18 cellular contexts compared by ENCODE assay signal in genomic region chr1:225519166-225519863, GRCh38.
A peak's percentile ranks its signal among the peaks of the same experiment; 100 is the strongest.
DNase-seq lines count a peak whose midpoint lies in the region; ATAC-seq and TF ChIP-seq lines count a peak whose summit lies in the region.
"Had no signal": no experiment of that assay in that cellular context is flagged by ENCODE, and none has a peak within 500 bp of the region (broad histone marks: within the 10 kb centered on the region; RNA-seq: fewer than 3 reads in every experiment).

No MANE protein-coding gene starts in this region.

- TF ChIP-seq POLR2A in adrenal gland (IDR thresholded peaks at IDR 0.05): no peak

- intact Hi-C loops in dorsolateral prefrontal cortex (cut with DNase I): no loop called here
- intact Hi-C loops in lower lobe of right lung (cut with DNase I): no loop called here
- intact Hi-C loops in adrenal gland (cut with DNase I): no loop called here

- H3K36me3 ChIP-seq in iPS DF 6.9 (ENCODE audit: control insufficient read depth, insufficient read depth, low read length) (no peaks in the 10 kb centered on the region), skeletal muscle tissue (ENCODE audit: control insufficient read depth in 3 of 3, insufficient read depth in 3 of 3, low read length in 3 of 3) (peaks cover 8 to 9% (median 9%) of the 10 kb centered on the region in 3 donors), lower lobe of right lung (peaks cover 12% of the 10 kb centered on the region), adrenal gland (replicated peaks in 1 of 2) (no peaks in the 10 kb centered on the region)

- peak overlapping the region; percentile 20; the same call in 1 of the 2 replicates for H3K4me3 ChIP-seq in HFF-Myc (replicated peaks; ENCODE audit: low read depth, low read length)
- peak overlapping the region in 46 of 59 donors; percentile 1 to 64 (median 32) for H3K4me3 ChIP-seq in dorsolateral prefrontal cortex
- H3K4me3 ChIP-seq in iPS DF 6.9 (ENCODE audit: low read length): no peak overlapping the region
- no peak overlapping the region for H3K4me3 ChIP-seq in skeletal muscle tissue (ENCODE audit: low read length in 3 of 3)
- H3K4me3 ChIP-seq in lower lobe of right lung: no peak overlapping the region
- H3K4me3 ChIP-seq in adrenal gland: no peak overlapping the region
- H3K4me3 ChIP-seq: pancreas, thoracic aorta had no signal

- DNase-seq in HFF-Myc (ENCODE audit: extremely low read depth, low read depth) (no peak), dorsolateral prefrontal cortex (peak in 1 of 10 donors; percentile 27), iPS DF 6.9 (ENCODE audit: low read depth, low spot score) (peak; percentile 33), T-helper 17 cell (no peak), lower lobe of right lung (no peak), adrenal gland (no peak)
- DNase-seq: activated CD4-positive, alpha-beta T cell treated with anti-CD3 and anti-CD28 coated beads, Interleukin-2, amount 10 ng/mL, durations not matched to agents 24 days and 14 days; activated naive CD8-positive, alpha-beta T cell treated with anti-CD3 and anti-CD28 coated beads, Interleukin-2, amount 10 ng/mL, durations not matched to agents 7 days and 5 days; activated T-cell treated with anti-CD3 and anti-CD28 coated beads, Interleukin-2, amount 50 U/mL, for 4 hours; cerebellar nuclear complex; NCI-H2107; pancreas; T-helper 2 cell had no signal

- no peak overlapping the region for H3K27ac Mint-ChIP-seq in T-helper 17 cell
- H3K27ac Mint-ChIP-seq: activated CD4-positive, alpha-beta T cell treated with anti-CD3 and anti-CD28 coated beads, Interleukin-2, amount 10 ng/mL, durations not matched to agents 24 days and 14 days; activated naive CD8-positive, alpha-beta T cell treated with anti-CD3 and anti-CD28 coated beads, Interleukin-2, amount 10 ng/mL, durations not matched to agents 7 days and 5 days; CD14-positive monocyte; memory B cell had no signal

- no peak for ATAC-seq in T-helper 17 cell
- no peak for ATAC-seq in lower lobe of right lung
- ATAC-seq: activated T-cell treated with anti-CD3 and anti-CD28 coated beads, Interleukin-2, amount 50 U/mL, for 4 hours; pancreas had no signal

- no peak overlapping the region for H3K4me3 Mint-ChIP-seq in T-helper 17 cell
- H3K4me3 Mint-ChIP-seq: activated CD4-positive, alpha-beta T cell treated with anti-CD3 and anti-CD28 coated beads, Interleukin-2, amount 10 ng/mL, durations not matched to agents 24 days and 14 days; activated naive CD8-positive, alpha-beta T cell treated with anti-CD3 and anti-CD28 coated beads, Interleukin-2, amount 10 ng/mL, durations not matched to agents 7 days and 5 days; activated T-cell treated with anti-CD3 and anti-CD28 coated beads, Interleukin-2, amount 50 U/mL, for 4 hours; CD14-positive monocyte; memory B cell had no signal

- H3K27me3 ChIP-seq in dorsolateral prefrontal cortex (no peaks in the 10 kb centered on the region), iPS DF 6.9 (ENCODE audit: control insufficient read depth, insufficient read depth, low read length) (no peaks in the 10 kb centered on the region), skeletal muscle tissue (ENCODE audit: control insufficient read depth in 3 of 3, insufficient read depth in 3 of 3, low read length in 3 of 3) (no peaks in the 10 kb centered on the region), lower lobe of right lung (ENCODE audit: low read depth) (no peaks in the 10 kb centered on the region), adrenal gland (no peaks in the 10 kb centered on the region)
- H3K27me3 ChIP-seq: pancreas had no signal

- H3K27me3 Mint-ChIP-seq in T-helper 17 cell: peaks cover 26% of the 10 kb centered on the region

- peak overlapping the region in 54 of 59 donors; percentile 0 to 98 (median 72) for H3K27ac ChIP-seq in dorsolateral prefrontal cortex
- no peak overlapping the region for H3K27ac ChIP-seq in iPS DF 6.9 (ENCODE audit: low read length)
- peak overlapping the region; percentile 14 for H3K27ac ChIP-seq in skeletal muscle tissue (ENCODE audit: low read depth, low read length)
- no peak overlapping the region for H3K27ac ChIP-seq in lower lobe of right lung
- no peak overlapping the region for H3K27ac ChIP-seq in adrenal gland
- H3K27ac ChIP-seq: epithelial cell of prostate, pancreas, thoracic aorta had no signal

- H3K4me1 ChIP-seq in iPS DF 6.9 (ENCODE audit: control insufficient read depth, insufficient read depth, low read length) (peaks cover 3% of the 10 kb centered on the region; the same call in 1 of the 2 replicates), skeletal muscle tissue (ENCODE audit: control insufficient read depth in 3 of 3, insufficient read depth in 3 of 3, low read length in 3 of 3) (peaks cover 0 to 4% (median 0%) of the 10 kb centered on the region in 3 donors), lower lobe of right lung (no peaks in the 10 kb centered on the region), adrenal gland (replicated peaks in 1 of 2) (peaks cover 0 to 4% of the 10 kb centered on the region in 2 donors)

- no CpG with 5 or more reads among the region's 19 CpGs for WGBS in iPS DF 6.9 (ENCODE audit: insufficient coverage, insufficient read length)
- 94 to 96% (median 95%) methylated on average over 19 of the region's 19 CpGs for WGBS in adrenal gland, 4 donors

- H3K9ac ChIP-seq in skeletal muscle tissue (ENCODE audit: low read depth in 1 of 3, low read length in 3 of 3): no peak overlapping the region

- peaks cover 6% of the 10 kb centered on the region for H3K36me3 Mint-ChIP-seq in T-helper 17 cell (ENCODE audit: low read depth)
- H3K36me3 Mint-ChIP-seq: activated naive CD8-positive, alpha-beta T cell treated with anti-CD3 and anti-CD28 coated beads, Interleukin-2, amount 10 ng/mL, durations not matched to agents 7 days and 5 days; CD14-positive monocyte had no signal

- TF ChIP-seq CTCF in HFF-Myc (IDR thresholded peaks at IDR 0.05; ENCODE audit: low read depth, low read length, missing control alignments): no peak
- TF ChIP-seq CTCF in dorsolateral prefrontal cortex (IDR thresholded peaks at IDR 0.05 in 54 of 56, conservative IDR thresholded peaks at IDR 0.05 in 2 of 56; ENCODE audit: low read depth in 1 of 56, partially characterized antibody in 56 of 56): no peak
- TF ChIP-seq CTCF in lower lobe of right lung (IDR thresholded peaks at IDR 0.05): no peak
- TF ChIP-seq CTCF in adrenal gland (IDR thresholded peaks at IDR 0.05): no peak

- H3K4me1 Mint-ChIP-seq in T-helper 17 cell: peaks cover 8% of the 10 kb centered on the region
- H3K4me1 Mint-ChIP-seq: activated CD4-positive, alpha-beta T cell treated with anti-CD3 and anti-CD28 coated beads, Interleukin-2, amount 10 ng/mL, durations not matched to agents 24 days and 14 days; activated naive CD8-positive, alpha-beta T cell treated with anti-CD3 and anti-CD28 coated beads, Interleukin-2, amount 10 ng/mL, durations not matched to agents 7 days and 5 days; memory B cell had no signal

- H3K9me3 ChIP-seq in iPS DF 6.9 (ENCODE audit: control insufficient read depth, insufficient read depth, low read length) (no peaks in the 10 kb centered on the region), skeletal muscle tissue (ENCODE audit: control insufficient read depth in 3 of 3, low read length in 3 of 3) (no peaks in the 10 kb centered on the region), T-helper 17 cell (ENCODE audit: control insufficient read depth, low read length, poor library complexity, severe bottlenecking) (no peaks in the 10 kb centered on the region), lower lobe of right lung (no peaks in the 10 kb centered on the region), adrenal gland (replicated peaks in 1 of 3) (no peaks in the 10 kb centered on the region)
- H3K9me3 ChIP-seq: pancreas, thoracic aorta had no signal

Comparison
In these comparisons a context has a peak if more than half of its experiments do, and no peak if none do; other contexts are left out.
1. H3K4me3 ChIP-seq: peak in HFF-Myc (single experiment) and dorsolateral prefrontal cortex (46 of 59); none in iPS DF 6.9 (single experiment), skeletal muscle tissue (0 of 3), lower lobe of right lung (single experiment) and adrenal gland (0 of 4).
2. H3K27ac ChIP-seq: peak in dorsolateral prefrontal cortex (54 of 59) and skeletal muscle tissue (single experiment); none in iPS DF 6.9 (single experiment), lower lobe of right lung (single experiment) and adrenal gland (0 of 5).